In genomic region chr17:42120161-42121065, GRCh38 we compare ENCODE assay signal across 6 cellular contexts. TPM values are rescaled to one million over a fixed set of nuclear protein-coding genes. Genes with fewer than 3 reads are reported as not detected.
DNase-seq lines count a peak whose midpoint lies in the region; ATAC-seq lines count a peak whose summit lies in the region.

No MANE protein-coding gene starts in this region.

- peak; percentile 22 for ATAC-seq in GM19023 (IDR thresholded peaks at IDR 0.05; ENCODE audit: unreplicated experiment)
- peak; percentile 18 for ATAC-seq in T-helper 17 cell

- no peaks in the 10 kb centered on the region for H3K36me3 Mint-ChIP-seq in T-helper 17 cell (ENCODE audit: low read depth)

- no peak overlapping the region for H3K27ac Mint-ChIP-seq in T-helper 17 cell

- H3K4me1 Mint-ChIP-seq in T-helper 17 cell: peaks cover 21% of the 10 kb centered on the region

- DNase-seq in T-helper 17 cell: no peak
- DNase-seq in iPS-NIHi11 (ENCODE audit: low spot score): peak; percentile 89
- no peak for DNase-seq in SKM-1 (lab: John Stamatoyannopoulos, UW; ENCODE audit: unreplicated experiment)
- DNase-seq in NCI-H524 treated with DMSO at 0.1 percent for 48 hours (lab: John Stamatoyannopoulos, UW): no peak
- no peak for DNase-seq in activated gamma-delta T cell (lab: John Stamatoyannopoulos, UW)

- H3K9me3 ChIP-seq in T-helper 17 cell (ENCODE audit: control insufficient read depth, low read length, poor library complexity, severe bottlenecking): no peaks in the 10 kb centered on the region

- no peaks in the 10 kb centered on the region for H3K27me3 Mint-ChIP-seq in T-helper 17 cell

- peak overlapping the region; percentile 60 for H3K4me3 Mint-ChIP-seq in T-helper 17 cell

RNA-seq across cellular contexts. Expression of gene KAT2A, which starts 0.8 kb away (rescaled TPM):
- total RNA-seq in T-helper 17 cell: 10 to 100 TPM; 33.3 to 35.5 TPM

RNA-seq across cellular contexts. Expression of gene HSPB9, which starts 2.2 kb away (rescaled TPM):
- total RNA-seq in T-helper 17 cell: not detected

RNA-seq across cellular contexts. Expression of gene DHX58, which starts 7.9 kb away (rescaled TPM):
- 10 to 100 TPM; 16.9 to 24.0 TPM for total RNA-seq in T-helper 17 cell

RNA-seq across cellular contexts. Expression of gene ZNF385C, which starts 22.1 kb away (rescaled TPM):
- under 1 TPM; 0.16 to 0.20 TPM for total RNA-seq in T-helper 17 cell

RNA-seq across cellular contexts. Expression of gene RAB5C, which starts 34.4 kb away (rescaled TPM):
- total RNA-seq in T-helper 17 cell: 10 to 100 TPM; 74.3 to 97.9 TPM
